13 cellular contexts compared by ENCODE assay signal in the genomic region with DNA sequence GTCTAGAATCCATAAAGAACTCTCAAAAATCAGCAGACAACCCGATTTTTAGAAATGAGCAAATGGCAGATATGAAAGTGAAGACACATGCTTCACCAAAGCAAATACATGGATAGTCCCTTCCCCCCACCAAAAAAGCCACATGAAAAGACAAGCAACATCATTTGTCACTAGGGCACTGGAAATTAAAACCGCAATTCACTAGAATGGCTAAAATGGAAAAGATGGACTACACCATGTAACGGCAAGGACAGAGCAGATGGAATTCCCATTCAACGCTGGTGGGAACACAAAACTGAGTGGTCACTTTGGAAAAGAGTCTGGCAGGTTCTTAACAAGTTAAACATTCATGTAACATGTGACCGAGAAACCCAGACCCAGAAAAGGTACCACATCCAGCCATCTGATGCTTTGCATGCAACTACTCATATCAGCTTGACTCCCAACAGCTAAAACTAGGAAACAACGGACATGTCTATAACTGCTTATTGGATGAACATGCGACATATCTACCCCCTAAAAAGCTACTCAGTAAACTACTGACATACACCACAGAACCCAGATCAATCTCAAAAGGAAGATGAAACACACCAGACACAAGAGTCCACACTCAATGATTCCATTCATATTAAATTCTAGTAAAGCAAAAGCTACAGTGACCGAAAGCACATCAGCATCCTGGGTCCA.
A peak's percentile ranks its signal among the peaks of the same experiment; 100 is the strongest.
DNase-seq lines count a peak whose midpoint lies in the region; ATAC-seq and TF ChIP-seq lines count a peak whose summit lies in the region.
"Had no signal": no experiment of that assay in that cellular context is flagged by ENCODE, and none has a peak within 500 bp of the region (broad histone marks: within the 10 kb centered on the region; RNA-seq: fewer than 3 reads in every experiment).

No MANE protein-coding gene starts in this region.

- no peaks in the 10 kb centered on the region for H3K9me3 Mint-ChIP-seq in activated CD4-positive, alpha-beta T cell treated with anti-CD3 and anti-CD28 coated beads for 36 hours (ENCODE audit: low read depth)
- no peaks in the 10 kb centered on the region for H3K9me3 Mint-ChIP-seq in activated naive CD8-positive, alpha-beta T cell treated with anti-CD3 and anti-CD28 coated beads for 36 hours
- no peaks in the 10 kb centered on the region for H3K9me3 Mint-ChIP-seq in CD14-positive monocyte
- H3K9me3 Mint-ChIP-seq: dendritic cell treated with granulocyte-macrophage colony-stimulating factor and Interleukin-4, amounts not matched to agents 40 ng/mL and 50 ng/mL, for 4 days had no signal

- ATAC-seq in activated CD4-positive, alpha-beta T cell treated with anti-CD3 and anti-CD28 coated beads for 36 hours: peak; percentile 53
- no peak for ATAC-seq in psoas muscle
- ATAC-seq in GM18867 (IDR thresholded peaks at IDR 0.05; ENCODE audit: unreplicated experiment): no peak

- CTCF ChIA-PET in activated CD4-positive, alpha-beta T cell treated with anti-CD3 and anti-CD28 coated beads for 36 hours (lab: Charles Lee): interaction anchor here (0.6 to 1.8 kb wide), 6 partner anchors 12 to 179 kb away, joined by 3 to 5 read pairs (median 4); no protein-coding TSS in a partner anchor

- peak overlapping the region; percentile 45 for H3K4me3 Mint-ChIP-seq in activated CD4-positive, alpha-beta T cell treated with anti-CD3 and anti-CD28 coated beads for 36 hours
- peak overlapping the region; percentile 30 for H3K4me3 Mint-ChIP-seq in activated naive CD8-positive, alpha-beta T cell treated with anti-CD3 and anti-CD28 coated beads for 36 hours
- H3K4me3 Mint-ChIP-seq in CD14-positive monocyte: no peak overlapping the region
- H3K4me3 Mint-ChIP-seq: dendritic cell treated with granulocyte-macrophage colony-stimulating factor and Interleukin-4, amounts not matched to agents 40 ng/mL and 50 ng/mL, for 4 days had no signal

- POLR2A ChIA-PET in activated CD4-positive, alpha-beta T cell treated with anti-CD3 and anti-CD28 coated beads for 36 hours (lab: Charles Lee): interaction anchor here (0.8 to 1.6 kb wide), 8 partner anchors 9 to 139 kb away, joined by 3 to 5 read pairs (median 4); no protein-coding TSS in a partner anchor

- H3K36me3 ChIP-seq in psoas muscle (ENCODE audit: insufficient read depth in 1 of 2, low read depth in 1 of 2): no peaks in the 10 kb centered on the region

- H3K9me3 ChIP-seq in psoas muscle: no peaks in the 10 kb centered on the region
- H3K9me3 ChIP-seq: esophagus squamous epithelium, SK-N-SH had no signal

- no peaks in the 10 kb centered on the region for H3K27me3 ChIP-seq in psoas muscle (ENCODE audit: insufficient read depth in 3 of 3, low read length in 2 of 3)
- H3K27me3 ChIP-seq: esophagus squamous epithelium had no signal

- no peak for TF ChIP-seq CTCF in psoas muscle (IDR thresholded peaks at IDR 0.05)
- TF ChIP-seq CTCF in CD14-positive monocyte (IDR thresholded peaks at IDR 0.05): no peak

- H3K27ac Mint-ChIP-seq in activated CD4-positive, alpha-beta T cell treated with anti-CD3 and anti-CD28 coated beads for 36 hours: peak overlapping the region; percentile 74
- peak overlapping the region; percentile 87 for H3K27ac Mint-ChIP-seq in activated naive CD8-positive, alpha-beta T cell treated with anti-CD3 and anti-CD28 coated beads for 36 hours
- H3K27ac Mint-ChIP-seq in CD14-positive monocyte: peak overlapping the region in 3 of 7 donors; percentile 30 to 72 (median 69)
- H3K27ac Mint-ChIP-seq: dendritic cell treated with granulocyte-macrophage colony-stimulating factor and Interleukin-4, amounts not matched to agents 40 ng/mL and 50 ng/mL, for 4 days had no signal

- H3K4me1 ChIP-seq in psoas muscle: peaks cover 60% of the 10 kb centered on the region

- DNase-seq in activated CD4-positive, alpha-beta T cell treated with anti-CD3 and anti-CD28 coated beads for 36 hours: peak; percentile 56
- no peak for DNase-seq in activated CD4-positive, alpha-beta T cell treated with anti-CD3 and anti-CD28 coated beads, Interleukin-2, amount 50 U/mL, for 48 hours
- DNase-seq in OCI-M1 (lab: John Stamatoyannopoulos, UW): peak; percentile 15
- DNase-seq in activated naive CD8-positive, alpha-beta T cell treated with anti-CD3 and anti-CD28 coated beads for 36 hours: no peak
- no peak for DNase-seq in psoas muscle
- DNase-seq in CD14-positive monocyte (ENCODE audit: low spot score): no peak
- no peak for DNase-seq in T1000 (lab: John Stamatoyannopoulos, UW)
- DNase-seq: esophagus squamous epithelium, KG1, NCI-H226, SK-N-SH had no signal

- H3K36me3 Mint-ChIP-seq in activated CD4-positive, alpha-beta T cell treated with anti-CD3 and anti-CD28 coated beads for 36 hours (ENCODE audit: low read depth): peaks cover 23% of the 10 kb centered on the region
- H3K36me3 Mint-ChIP-seq in activated naive CD8-positive, alpha-beta T cell treated with anti-CD3 and anti-CD28 coated beads for 36 hours: peaks cover 36% of the 10 kb centered on the region
- peaks cover 12 to 32% of the 10 kb centered on the region in 2 donors for H3K36me3 Mint-ChIP-seq in CD14-positive monocyte

- WGBS in psoas muscle, 3 donors: 88 to 94% (median 89%) methylated on average over 8 of the region's 8 CpGs

- H3K27ac ChIP-seq in psoas muscle: peak overlapping the region; percentile 16
- H3K27ac ChIP-seq: esophagus squamous epithelium had no signal

- intact Hi-C loops in activated CD4-positive, alpha-beta T cell treated with anti-CD3 and anti-CD28 coated beads for 36 hours (cut with DNase I, micrococcal nuclease): loop anchor here (1.0 to 2.0 kb wide), 4 partner anchors 11 to 139 kb away; no protein-coding TSS in a partner anchor
- intact Hi-C loops in psoas muscle (cut with DNase I): loop anchor here in 1 of 2 donors (10.0 kb wide), 1 partner anchor 135 kb away; no protein-coding TSS in a partner anchor
- intact Hi-C loops in CD14-positive monocyte (cut with micrococcal nuclease): no loop called here

- H3K27me3 Mint-ChIP-seq in activated CD4-positive, alpha-beta T cell treated with anti-CD3 and anti-CD28 coated beads for 36 hours: no peaks in the 10 kb centered on the region
- no peaks in the 10 kb centered on the region for H3K27me3 Mint-ChIP-seq in activated naive CD8-positive, alpha-beta T cell treated with anti-CD3 and anti-CD28 coated beads for 36 hours
- peaks cover 0 to 4% (median 0%) of the 10 kb centered on the region in 3 donors for H3K27me3 Mint-ChIP-seq in CD14-positive monocyte (ENCODE audit: low read depth in 3 of 3)
- H3K27me3 Mint-ChIP-seq: dendritic cell treated with granulocyte-macrophage colony-stimulating factor and Interleukin-4, amounts not matched to agents 40 ng/mL and 50 ng/mL, for 4 days had no signal

- peaks cover 92% of the 10 kb centered on the region for H3K4me1 Mint-ChIP-seq in activated CD4-positive, alpha-beta T cell treated with anti-CD3 and anti-CD28 coated beads for 36 hours
- peaks cover 87% of the 10 kb centered on the region for H3K4me1 Mint-ChIP-seq in activated naive CD8-positive, alpha-beta T cell treated with anti-CD3 and anti-CD28 coated beads for 36 hours
- H3K4me1 Mint-ChIP-seq in CD14-positive monocyte: peaks cover 38% of the 10 kb centered on the region

- no peak overlapping the region for H3K4me3 ChIP-seq in psoas muscle
- H3K4me3 ChIP-seq: esophagus squamous epithelium had no signal

Comparison
In these comparisons a context has a peak if more than half of its experiments do, and no peak if none do; other contexts are left out.
1. DNase-seq: peak in activated CD4-positive, alpha-beta T cell treated with anti-CD3 and anti-CD28 coated beads for 36 hours (single experiment) and OCI-M1 (single experiment); none in activated CD4-positive, alpha-beta T cell treated with anti-CD3 and anti-CD28 coated beads, Interleukin-2, amount 50 U/mL, for 48 hours (0 of 2), activated naive CD8-positive, alpha-beta T cell treated with anti-CD3 and anti-CD28 coated beads for 36 hours (single experiment), psoas muscle (0 of 2), CD14-positive monocyte (single experiment) and T1000 (single experiment).
2. H3K4me3 Mint-ChIP-seq: peak in activated CD4-positive, alpha-beta T cell treated with anti-CD3 and anti-CD28 coated beads for 36 hours (single experiment) and activated naive CD8-positive, alpha-beta T cell treated with anti-CD3 and anti-CD28 coated beads for 36 hours (single experiment); none in CD14-positive monocyte (0 of 2).
3. intact Hi-C loops: an anchor here in activated CD4-positive, alpha-beta T cell treated with anti-CD3 and anti-CD28 coated beads for 36 hours (1.0 to 2.0 kb wide); none called in CD14-positive monocyte.